Comparison of ENCODE assay signal across 8 cellular contexts in genomic region chr13:32538621-32539246, GRCh38. TPM values are rescaled to one million over a fixed set of nuclear protein-coding genes. Genes with fewer than 3 reads are reported as not detected.
DNase-seq lines count a peak whose midpoint lies in the region; ATAC-seq, FAIRE-seq and TF ChIP-seq lines count a peak whose summit lies in the region.

TSS of gene N4BP2L2 (minus strand) at chr13:32538795. CDS start at chr13:32537027, 1,768 bp downstream.

- H3K36me3 ChIP-seq in right atrium auricular region (peaks cover 16% of the 10 kb centered on the region), psoas muscle (ENCODE audit: insufficient read depth in 1 of 2, low read depth in 1 of 2) (peaks cover 0 to 17% of the 10 kb centered on the region in 2 donors)

- intact Hi-C loops in T-helper 2 cell treated with Interferon-gamma antibody and Interleukin-4, amounts not matched to agents 100 ng/mL and 5 ng/mL, for 36 hours (cut with micrococcal nuclease) = loop anchor here (1.0 to 5.0 kb wide), 9 partner anchors 8 to 1279 kb away; partner anchors contain the start of genes BRCA2, FRY, PDS5B and RFC3
- intact Hi-C loops in psoas muscle (cut with DNase I) = loop anchor here (5.0 to 10.0 kb wide), 2 partner anchors 111 to 114 kb away; partner anchors contain the start of gene N4BP2L1 (in 2 of the 2)

- TF ChIP-seq CTCF in right atrium auricular region (IDR thresholded peaks at IDR 0.05) (peak in 1 of 2 donors; percentile 67), psoas muscle (IDR thresholded peaks at IDR 0.05) (no peak)

- DNase-seq in NCI-H187 treated with DMSO at 0.1 percent for 48 hours (lab: John Stamatoyannopoulos, UW) (peak; percentile 48), anterior cingulate cortex (lab: John Stamatoyannopoulos, UW) (peak; percentile 53 to 98 (median 92)), right atrium auricular region (ENCODE audit: low spot score) (peak; percentile 97), psoas muscle (peak; percentile 91 to 96), urothelium cell line (ENCODE audit: low spot score) (peak; percentile 87)

- WGBS in psoas muscle, 3 donors = 1% methylated on average over 32 of the region's 32 CpGs

- H3K9me3 ChIP-seq in right atrium auricular region (no peaks in the 10 kb centered on the region), psoas muscle (no peaks in the 10 kb centered on the region)

- ATAC-seq in GM18502 (IDR thresholded peaks at IDR 0.05; ENCODE audit: poor library complexity, unreplicated experiment) (peak; percentile 98), HG02970 (IDR thresholded peaks at IDR 0.05; ENCODE audit: low FRiP score, unreplicated experiment) (peak; percentile 94), psoas muscle (peak; percentile 95 to 97 (median 97))

- no peak for FAIRE-seq in urothelium cell line (lab: Jason Lieb, UNC)

- H3K27me3 ChIP-seq in right atrium auricular region = no peaks in the 10 kb centered on the region
- no peaks in the 10 kb centered on the region for H3K27me3 ChIP-seq in psoas muscle (ENCODE audit: insufficient read depth in 3 of 3, low read length in 2 of 3)

- H3K4me3 ChIP-seq in right atrium auricular region (peak within 1 kb of the TSS; percentile 61 to 70), psoas muscle (peak within 1 kb of the TSS; percentile 83)

- H3K4me1 ChIP-seq in right atrium auricular region (peaks cover 0 to 35% of the 10 kb centered on the region in 2 donors), psoas muscle (peaks cover 34% of the 10 kb centered on the region)

- peak within 1 kb of the TSS; percentile 92 to 96 for H3K27ac ChIP-seq in right atrium auricular region
- peak within 1 kb of the TSS; percentile 94 for H3K27ac ChIP-seq in psoas muscle

RNA-seq across cellular contexts. Expression of gene N4BP2L2, which starts in this region (rescaled TPM):
- 116 and 122 TPM in 2 replicates for total RNA-seq in T-helper 2 cell treated with Interferon-gamma antibody and Interleukin-4, amounts not matched to agents 100 ng/mL and 5 ng/mL, for 36 hours
- total RNA-seq in right atrium auricular region = 10 to 100 TPM; 92.8 to 97.5 TPM
- total RNA-seq in psoas muscle = 100 to 1,000 TPM; 102 to 153 (median 132) TPM
- 10 to 100 TPM; 23.6 to 77.3 (median 48.5) TPM for polyA plus RNA-seq in psoas muscle

Comparison
In these comparisons a context has a peak if more than half of its experiments do, and no peak if none do; other contexts are left out.
1. Peak in every context shown above with its lines: DNase-seq, ATAC-seq, H3K4me3 ChIP-seq and H3K27ac ChIP-seq.